In genomic region chr3:55416381-55416821, GRCh38 we compare ENCODE assay signal across 11 cellular contexts.
DNase-seq lines count a peak whose midpoint lies in the region; ATAC-seq and TF ChIP-seq lines count a peak whose summit lies in the region.
"Had no signal": no experiment of that assay in that cellular context is flagged by ENCODE, and none has a peak within 500 bp of the region (broad histone marks: within the 10 kb centered on the region; RNA-seq: fewer than 3 reads in every experiment).

No MANE protein-coding gene starts in this region.

- H3K4me1 ChIP-seq in HEK293 (ENCODE audit: control insufficient read depth, insufficient read depth, low read length) (no peaks in the 10 kb centered on the region; the same call in 1 of the 2 replicates), SJCRH30 (peaks cover 10% of the 10 kb centered on the region), foreskin keratinocyte (peaks cover 12% of the 10 kb centered on the region)
- H3K4me1 ChIP-seq: ascending aorta had no signal

- CTCF ChIA-PET in AG04449 (lab: Yijun Ruan, JAX): interaction anchor here (0.8 to 2.1 kb wide), 4 partner anchors 10 to 180 kb away, joined by 3 to 8 read pairs (median 4); no protein-coding TSS in a partner anchor
- CTCF ChIA-PET in HEK293 (lab: Yijun Ruan, JAX): interaction anchor here (1.2 kb wide), 1 partner anchor 549 kb away, joined by 3 read pairs; no protein-coding TSS in a partner anchor

- H3K9me3 ChIP-seq in HEK293 (ENCODE audit: control insufficient read depth, insufficient read depth, low read depth, low read length) (no peaks in the 10 kb centered on the region), SJCRH30 (replicated peaks) (no peaks in the 10 kb centered on the region; the same call in 1 of the 2 replicates)
- H3K9me3 ChIP-seq: ascending aorta had no signal

- POLR2A ChIA-PET in AG04449 (lab: Yijun Ruan, JAX): interaction anchor here (0.6 to 0.9 kb wide), 4 partner anchors 46 to 262 kb away, joined by 3 to 4 read pairs (median 3); no protein-coding TSS in a partner anchor
- POLR2A ChIA-PET in HEK293 (lab: Yijun Ruan, JAX): no interaction called here

- peak; percentile 82 for ATAC-seq in foreskin keratinocyte
- no peak for ATAC-seq in GM19023 (IDR thresholded peaks at IDR 0.05; ENCODE audit: unreplicated experiment)
- no peak for ATAC-seq in HG03280 (IDR thresholded peaks at IDR 0.05; ENCODE audit: unreplicated experiment)
- ATAC-seq: activated CD8-positive, alpha-beta T cell treated with anti-CD3 and anti-CD28 coated beads for 36 hours had no signal

- H3K4me3 ChIP-seq in AG04449 (ENCODE audit: low read depth, low read length) (no peak overlapping the region), HEK293 (ENCODE audit: low read depth, low read length) (no peak overlapping the region), SJCRH30 (no peak overlapping the region)
- H3K4me3 ChIP-seq: ascending aorta had no signal

- H3K27ac ChIP-seq in HEK293 (ENCODE audit: extremely low read depth, low read depth, low read length): no peak overlapping the region
- no peak overlapping the region for H3K27ac ChIP-seq in SJCRH30
- no peak overlapping the region for H3K27ac ChIP-seq in foreskin keratinocyte
- H3K27ac ChIP-seq: ascending aorta had no signal

- TF ChIP-seq CTCF in AG04449 (IDR thresholded peaks at IDR 0.05; ENCODE audit: insufficient read depth, low read length, missing control alignments) (no peak), HEK293 (tag by site-specific recombination; IDR thresholded peaks at IDR 0.05) (no peak), foreskin keratinocyte (conservative IDR thresholded peaks at IDR 0.05) (no peak)

- peak; percentile 67 for DNase-seq in AG04449 (ENCODE audit: low read depth, low spot score)
- DNase-seq in SJCRH30: peak; percentile 62 to 68
- DNase-seq in foreskin keratinocyte: peak; percentile 26 to 76
- no peak for DNase-seq in NCI-H1436 (lab: John Stamatoyannopoulos, UW)
- DNase-seq in cerebellum (ENCODE audit: low spot score): no peak
- DNase-seq: activated CD8-positive, alpha-beta T cell treated with anti-CD3 and anti-CD28 coated beads for 36 hours; glutamatergic neuron had no signal

- H3K27me3 ChIP-seq in SJCRH30: no peaks in the 10 kb centered on the region
- no peaks in the 10 kb centered on the region for H3K27me3 ChIP-seq in foreskin keratinocyte
- H3K27me3 ChIP-seq: ascending aorta had no signal

- H3K36me3 ChIP-seq in HEK293 (ENCODE audit: control insufficient read depth in 2 of 2, insufficient read depth in 1 of 2, low read length in 2 of 2) (no peaks in the 10 kb centered on the region; a peak in 1 of 3 replicates), SJCRH30 (no peaks in the 10 kb centered on the region)
- H3K36me3 ChIP-seq: ascending aorta had no signal

TF ChIP-seq in HEK293, 187 proteins besides CTCF, POLR2A, EP300 and RAD21:
- peak; percentile 61 for TF ChIP-seq KLF1 (tag by site-specific recombination; IDR thresholded peaks at IDR 0.05)
- TF ChIP-seq, protein P1, sequence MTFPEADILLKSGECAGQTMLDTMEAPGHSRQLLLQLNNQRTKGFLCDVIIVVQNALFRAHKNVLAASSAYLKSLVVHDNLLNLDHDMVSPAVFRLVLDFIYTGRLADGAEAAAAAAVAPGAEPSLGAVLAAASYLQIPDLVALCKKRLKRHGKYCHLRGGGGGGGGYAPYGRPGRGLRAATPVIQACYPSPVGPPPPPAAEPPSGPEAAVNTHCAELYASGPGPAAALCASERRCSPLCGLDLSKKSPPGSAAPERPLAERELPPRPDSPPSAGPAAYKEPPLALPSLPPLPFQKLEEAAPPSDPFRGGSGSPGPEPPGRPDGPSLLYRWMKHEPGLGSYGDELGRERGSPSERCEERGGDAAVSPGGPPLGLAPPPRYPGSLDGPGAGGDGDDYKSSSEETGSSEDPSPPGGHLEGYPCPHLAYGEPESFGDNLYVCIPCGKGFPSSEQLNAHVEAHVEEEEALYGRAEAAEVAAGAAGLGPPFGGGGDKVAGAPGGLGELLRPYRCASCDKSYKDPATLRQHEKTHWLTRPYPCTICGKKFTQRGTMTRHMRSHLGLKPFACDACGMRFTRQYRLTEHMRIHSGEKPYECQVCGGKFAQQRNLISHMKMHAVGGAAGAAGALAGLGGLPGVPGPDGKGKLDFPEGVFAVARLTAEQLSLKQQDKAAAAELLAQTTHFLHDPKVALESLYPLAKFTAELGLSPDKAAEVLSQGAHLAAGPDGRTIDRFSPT (tag by site-specific recombination; IDR thresholded peaks at IDR 0.05): peak; percentile 61; the same call in 1 of the 2 replicates
- TF ChIP-seq, protein P2, sequence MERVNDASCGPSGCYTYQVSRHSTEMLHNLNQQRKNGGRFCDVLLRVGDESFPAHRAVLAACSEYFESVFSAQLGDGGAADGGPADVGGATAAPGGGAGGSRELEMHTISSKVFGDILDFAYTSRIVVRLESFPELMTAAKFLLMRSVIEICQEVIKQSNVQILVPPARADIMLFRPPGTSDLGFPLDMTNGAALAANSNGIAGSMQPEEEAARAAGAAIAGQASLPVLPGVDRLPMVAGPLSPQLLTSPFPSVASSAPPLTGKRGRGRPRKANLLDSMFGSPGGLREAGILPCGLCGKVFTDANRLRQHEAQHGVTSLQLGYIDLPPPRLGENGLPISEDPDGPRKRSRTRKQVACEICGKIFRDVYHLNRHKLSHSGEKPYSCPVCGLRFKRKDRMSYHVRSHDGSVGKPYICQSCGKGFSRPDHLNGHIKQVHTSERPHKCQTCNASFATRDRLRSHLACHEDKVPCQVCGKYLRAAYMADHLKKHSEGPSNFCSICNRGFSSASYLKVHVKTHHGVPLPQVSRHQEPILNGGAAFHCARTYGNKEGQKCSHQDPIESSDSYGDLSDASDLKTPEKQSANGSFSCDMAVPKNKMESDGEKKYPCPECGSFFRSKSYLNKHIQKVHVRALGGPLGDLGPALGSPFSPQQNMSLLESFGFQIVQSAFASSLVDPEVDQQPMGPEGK (tag by site-specific recombination; IDR thresholded peaks at IDR 0.05): no peak

Comparison
In these comparisons a context has a peak if more than half of its experiments do, and no peak if none do; other contexts are left out.
1. DNase-seq: peak in AG04449 (single experiment), SJCRH30 (2 of 2) and foreskin keratinocyte (2 of 2); none in NCI-H1436 (single experiment) and cerebellum (single experiment).